Comparison of ENCODE assay signal across 2 cellular contexts in genomic region chr13:86193281-86193680, GRCh38.
TF ChIP-seq lines count a peak whose summit lies in the region.

No MANE protein-coding gene starts in this region.

TF ChIP-seq in HCT116, 20 proteins besides CTCF, POLR2A, EP300 and RAD21 (continued from another document):
- TF ChIP-seq REST (IDR thresholded peaks at IDR 0.05; ENCODE audit: low read depth) = peak; percentile 60

TF ChIP-seq in liver, 16 proteins besides CTCF, POLR2A, EP300 and RAD21 (continued from another document):
- TF ChIP-seq ZBTB33 (IDR thresholded peaks at IDR 0.05) (no peak), SP1 (IDR thresholded peaks at IDR 0.05) (no peak), FOXA1 (IDR thresholded peaks at IDR 0.05) (no peak), EGR1 (IDR thresholded peaks at IDR 0.05; ENCODE audit: low read depth in 2 of 2) (no peak), JUND (IDR thresholded peaks at IDR 0.05) (no peak), REST (IDR thresholded peaks at IDR 0.05) (peak; percentile 82)
